ENCODE assay signal across 1 cellular context in genomic region chr17:40014375-40014980, GRCh38.
TF ChIP-seq lines count a peak whose summit lies in the region.

No MANE protein-coding gene starts in this region.

TF ChIP-seq in HepG2, 621 proteins besides CTCF, POLR2A, EP300 and RAD21 (continued from another document and continues in another):
- TF ChIP-seq AFF4 (CRISPR knock-in tag; IDR thresholded peaks at IDR 0.05) (no peak), CREB1 (IDR thresholded peaks at IDR 0.05) (no peak), CREB1 (CRISPR knock-in tag; IDR thresholded peaks at IDR 0.05) (no peak), SMAD9 (CRISPR knock-in tag; IDR thresholded peaks at IDR 0.05) (no peak), PPARG (CRISPR knock-in tag; conservative IDR thresholded peaks at IDR 0.05) (no peak), ZNF749 (CRISPR knock-in tag; IDR thresholded peaks at IDR 0.05; ENCODE audit: borderline replicate concordance) (no peak), GMEB2 (CRISPR knock-in tag; IDR thresholded peaks at IDR 0.05; ENCODE audit: low read depth) (no peak), ZNF619 (CRISPR knock-in tag; IDR thresholded peaks at IDR 0.05) (no peak), ZBTB49 (CRISPR knock-in tag; IDR thresholded peaks at IDR 0.05; ENCODE audit: borderline replicate concordance) (no peak), MAF1 (CRISPR knock-in tag; IDR thresholded peaks at IDR 0.05; ENCODE audit: borderline replicate concordance) (0 out of 2 replicates have a peak, but pooled peaks have one; percentile 32), RXRB (CRISPR knock-in tag; IDR thresholded peaks at IDR 0.05; ENCODE audit: borderline replicate concordance) (peak; percentile 53), TAF1 (CRISPR knock-in tag; IDR thresholded peaks at IDR 0.05) (no peak), ZSCAN25 (CRISPR knock-in tag; IDR thresholded peaks at IDR 0.05) (no peak), ETS1 (CRISPR knock-in tag; IDR thresholded peaks at IDR 0.05) (no peak), ZNF484 (CRISPR knock-in tag; IDR thresholded peaks at IDR 0.05; ENCODE audit: borderline replicate concordance, low read depth) (no peak), ZNF841 (CRISPR knock-in tag; IDR thresholded peaks at IDR 0.05; ENCODE audit: borderline replicate concordance) (no peak), HDAC6 (IDR thresholded peaks at IDR 0.05; ENCODE audit: low read depth, low read length) (no peak), CBFB (CRISPR knock-in tag; IDR thresholded peaks at IDR 0.05) (no peak), ZNF788 (CRISPR knock-in tag; IDR thresholded peaks at IDR 0.05; ENCODE audit: borderline replicate concordance) (no peak), USF2 (IDR thresholded peaks at IDR 0.05; ENCODE audit: low read depth, low read length) (peak; percentile 18; the same call in 1 of the 2 replicates), USF2 (CRISPR knock-in tag; IDR thresholded peaks at IDR 0.05; ENCODE audit: borderline replicate concordance) (peak; percentile 70; the same call in 1 of the 2 replicates), FOXP4 (CRISPR knock-in tag; IDR thresholded peaks at IDR 0.05) (no peak), ZNF704 (CRISPR knock-in tag; IDR thresholded peaks at IDR 0.05; ENCODE audit: borderline replicate concordance) (no peak), SAFB2 (CRISPR knock-in tag; IDR thresholded peaks at IDR 0.05; ENCODE audit: borderline replicate concordance, low read depth) (no peak), MIXL1 (CRISPR knock-in tag; IDR thresholded peaks at IDR 0.05) (no peak), MLX (CRISPR knock-in tag; IDR thresholded peaks at IDR 0.05) (0 out of 2 replicates have a peak, but pooled peaks have one; percentile 34), ZNF441 (CRISPR knock-in tag; IDR thresholded peaks at IDR 0.05; ENCODE audit: borderline replicate concordance) (no peak), ZNF207 (IDR thresholded peaks at IDR 0.05; ENCODE audit: borderline replicate concordance) (no peak), RAD51 (IDR thresholded peaks at IDR 0.05; ENCODE audit: borderline replicate concordance) (no peak), KLF12 (CRISPR knock-in tag; IDR thresholded peaks at IDR 0.05; ENCODE audit: borderline replicate concordance) (no peak), ZNF652 (CRISPR knock-in tag; IDR thresholded peaks at IDR 0.05; ENCODE audit: borderline replicate concordance, low read depth) (no peak), RARA (CRISPR knock-in tag; IDR thresholded peaks at IDR 0.05) (peak; percentile 93), NFKBIZ (CRISPR knock-in tag; IDR thresholded peaks at IDR 0.05) (no peak), ZNF530 (CRISPR knock-in tag; IDR thresholded peaks at IDR 0.05; ENCODE audit: low read depth) (no peak), NFE2 (CRISPR knock-in tag; IDR thresholded peaks at IDR 0.05) (no peak), GTF3A (CRISPR knock-in tag; conservative IDR thresholded peaks at IDR 0.05) (no peak), TFAP4 (IDR thresholded peaks at IDR 0.05; ENCODE audit: borderline replicate concordance, low read depth) (no peak), DBP (CRISPR knock-in tag; IDR thresholded peaks at IDR 0.05; ENCODE audit: not compliant biosample characterization) (no peak), ADNP (CRISPR knock-in tag; IDR thresholded peaks at IDR 0.05) (no peak), MTERF4 (CRISPR knock-in tag; IDR thresholded peaks at IDR 0.05) (no peak), ERF (CRISPR knock-in tag; IDR thresholded peaks at IDR 0.05) (0 out of 2 replicates have a peak, but pooled peaks have one; percentile 22), PREB (CRISPR knock-in tag; IDR thresholded peaks at IDR 0.05) (no peak), ZNF205 (CRISPR knock-in tag; IDR thresholded peaks at IDR 0.05) (no peak)
